Comparison of ENCODE assay signal across 1 cellular context in the genomic region with DNA sequence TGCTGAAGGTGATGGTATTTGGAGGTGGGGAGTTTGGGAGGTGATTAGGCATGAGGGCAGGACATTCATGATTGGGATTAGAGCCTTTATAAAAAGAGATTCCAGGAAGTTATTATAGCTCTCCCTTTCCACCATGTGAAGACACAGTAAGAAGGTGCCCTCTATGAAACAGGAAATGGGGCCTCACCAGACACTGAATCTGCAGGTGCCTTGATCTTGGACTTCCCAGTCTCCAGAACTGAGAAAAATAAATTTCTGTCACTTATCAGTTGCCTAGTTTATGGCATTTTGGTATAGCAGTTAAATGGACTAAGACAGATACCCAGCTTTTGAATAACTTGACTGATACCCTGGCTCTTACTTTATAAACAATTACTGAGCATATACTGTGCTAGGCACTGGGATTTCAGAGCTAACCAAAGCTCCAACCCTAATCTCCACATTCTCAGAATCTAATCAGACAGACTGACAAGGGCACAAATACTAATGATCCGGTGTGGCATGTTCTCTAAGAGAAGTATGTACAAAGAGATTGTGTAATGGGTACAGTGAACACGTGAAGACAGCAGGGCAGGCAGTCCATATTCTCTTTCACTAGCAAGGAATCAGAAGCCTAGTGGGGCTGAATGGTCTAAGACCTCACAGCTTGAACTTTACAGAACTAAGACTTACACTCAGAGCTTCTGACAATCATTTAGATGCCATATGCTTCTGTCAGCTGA.
TF ChIP-seq lines count a peak whose summit lies in the region.

No MANE protein-coding gene starts in this region.

TF ChIP-seq in HepG2, 621 proteins besides CTCF, POLR2A, EP300 and RAD21 (continued from another document):
- TF ChIP-seq ARID5B (CRISPR knock-in tag; IDR thresholded peaks at IDR 0.05) (peak; percentile 25; the same call in 1 of the 2 replicates), FOXA3 (CRISPR knock-in tag; IDR thresholded peaks at IDR 0.05) (peak; percentile 55), SOX13 (IDR thresholded peaks at IDR 0.05) (no peak), SOX13 (CRISPR knock-in tag; conservative IDR thresholded peaks at IDR 0.05 in 1 of 2, IDR thresholded peaks at IDR 0.05 in 1 of 2) (peak in 1 of 2 experiments; percentile 27; a peak in 1 of 4 replicates), MBNL3 (CRISPR knock-in tag; conservative IDR thresholded peaks at IDR 0.05) (no peak), HMG20A (CRISPR knock-in tag; IDR thresholded peaks at IDR 0.05; ENCODE audit: borderline replicate concordance) (peak; percentile 26; the same call in 1 of the 2 replicates), ZNF878 (CRISPR knock-in tag; IDR thresholded peaks at IDR 0.05) (0 out of 2 replicates have a peak, but pooled peaks have one; percentile 25), GATAD2A (CRISPR knock-in tag; IDR thresholded peaks at IDR 0.05) (0 out of 2 replicates have a peak, but pooled peaks have one; percentile 40), CEBPB (IDR thresholded peaks at IDR 0.05; ENCODE audit: borderline replicate concordance, low read depth, low read length) (peak; percentile 70)
- TF ChIP-seq, protein P1, sequence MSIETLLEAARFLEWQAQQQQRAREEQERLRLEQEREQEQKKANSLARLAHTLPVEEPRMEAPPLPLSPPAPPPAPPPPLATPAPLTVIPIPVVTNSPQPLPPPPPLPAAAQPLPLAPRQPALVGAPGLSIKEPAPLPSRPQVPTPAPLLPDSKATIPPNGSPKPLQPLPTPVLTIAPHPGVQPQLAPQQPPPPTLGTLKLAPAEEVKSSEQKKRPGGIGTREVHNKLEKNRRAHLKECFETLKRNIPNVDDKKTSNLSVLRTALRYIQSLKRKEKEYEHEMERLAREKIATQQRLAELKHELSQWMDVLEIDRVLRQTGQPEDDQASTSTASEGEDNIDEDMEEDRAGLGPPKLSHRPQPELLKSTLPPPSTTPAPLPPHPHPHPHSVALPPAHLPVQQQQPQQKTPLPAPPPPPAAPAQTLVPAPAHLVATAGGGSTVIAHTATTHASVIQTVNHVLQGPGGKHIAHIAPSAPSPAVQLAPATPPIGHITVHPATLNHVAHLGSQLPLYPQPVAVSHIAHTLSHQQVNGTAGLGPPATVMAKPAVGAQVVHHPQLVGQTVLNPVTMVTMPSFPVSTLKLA (IDR thresholded peaks at IDR 0.05), result no peak
- TF ChIP-seq, protein P2, sequence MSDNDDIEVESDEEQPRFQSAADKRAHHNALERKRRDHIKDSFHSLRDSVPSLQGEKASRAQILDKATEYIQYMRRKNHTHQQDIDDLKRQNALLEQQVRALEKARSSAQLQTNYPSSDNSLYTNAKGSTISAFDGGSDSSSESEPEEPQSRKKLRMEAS (IDR thresholded peaks at IDR 0.05), result peak; percentile 35; the same call in 1 of the 2 replicates
